In genomic region chr1:94061513-94062443, GRCh38 we compare ENCODE assay signal across 1 cellular context.
TF ChIP-seq lines count a peak whose summit lies in the region.

No MANE protein-coding gene starts in this region.

TF ChIP-seq in SK-N-SH treated with all-trans-retinoic acid at 6 μM for 48 hours, 23 proteins besides CTCF, POLR2A, EP300 and RAD21 (continued from another document):
- TF ChIP-seq CREB5 (CRISPR knock-in tag; IDR thresholded peaks at IDR 0.05; ENCODE audit: low read depth): no peak
- TF ChIP-seq ZNF8 (CRISPR knock-in tag; IDR thresholded peaks at IDR 0.05): no peak
- TF ChIP-seq CSRNP3 (CRISPR knock-in tag; IDR thresholded peaks at IDR 0.05): no peak
- no peak for TF ChIP-seq ESRRG (CRISPR knock-in tag; IDR thresholded peaks at IDR 0.05)
- no peak for TF ChIP-seq GLIS3 (CRISPR knock-in tag; IDR thresholded peaks at IDR 0.05)
